Comparison of ENCODE assay signal across 31 cellular contexts in genomic region chrY:13312966-13313365, GRCh38.
"Had no signal": no experiment of that assay in that cellular context is flagged by ENCODE, and none has a peak within 500 bp of the region (broad histone marks: within the 10 kb centered on the region; RNA-seq: fewer than 3 reads in every experiment).

No MANE protein-coding gene starts in this region.

- H3K4me1 Mint-ChIP-seq: endodermal cell had no signal

- H3K4me3 ChIP-seq: coronary artery, dorsolateral prefrontal cortex had no signal

- H3K36me3 ChIP-seq: brain microvascular endothelial cell, WERI-Rb-1 had no signal

- H3K27ac Mint-ChIP-seq: activated CD4-positive, alpha-beta memory T cell treated with anti-CD3 and anti-CD28 coated beads for 36 hours; activated CD4-positive, alpha-beta T cell treated with anti-CD3 and anti-CD28 coated beads for 36 hours; activated CD4-positive, alpha-beta T cell treated with anti-CD3 and anti-CD28 coated beads, Interleukin-2, amount 10 ng/mL, durations not matched to agents 24 days and 14 days; activated CD8-positive, alpha-beta T cell treated with anti-CD3 and anti-CD28 coated beads, Interleukin-2, amount 10 ng/mL, durations not matched to agents 7 days and 5 days; activated naive CD4-positive, alpha-beta T cell treated with anti-CD3 and anti-CD28 coated beads, Interleukin-2, amount 10 ng/mL, durations not matched to agents 7 days and 5 days; activated naive CD4-positive, alpha-beta T cell treated with anti-CD3 and anti-CD28 coated beads, Interleukin-2, amount 50 U/mL, for 72 hours; activated T-cell treated with anti-CD3 and anti-CD28 coated beads, Interleukin-2, amount 50 U/mL, for 24 hours; activated T-cell treated with anti-CD3 and anti-CD28 coated beads, Interleukin-2, amount 50 U/mL, for 72 hours; dendritic cell treated with granulocyte-macrophage colony-stimulating factor and Interleukin-4, amounts not matched to agents 40 ng/mL and 50 ng/mL, for 4 days; endodermal cell; T-helper 17 cell; T-helper 2 cell treated with Interferon-gamma antibody and Interleukin-4, amounts not matched to agents 5 μg/mL and 100 μg/mL, for 36 hours had no signal

- DNase-seq: activated CD4-positive, alpha-beta memory T cell treated with anti-CD3 and anti-CD28 coated beads for 36 hours; activated CD4-positive, alpha-beta T cell treated with anti-CD3 and anti-CD28 coated beads for 36 hours; activated CD4-positive, alpha-beta T cell treated with anti-CD3 and anti-CD28 coated beads, Interleukin-2, amount 10 ng/mL, durations not matched to agents 24 days and 14 days; activated CD4-positive, CD25-positive, alpha-beta regulatory T cell; activated CD4-positive, CD25-positive, alpha-beta regulatory T cell treated with anti-CD3 and anti-CD28 coated beads, Interleukin-2, amount 50 U/mL, for 72 hours; activated CD8-positive, alpha-beta memory T cell treated with anti-CD3 and anti-CD28 coated beads, Interleukin-2, amount 50 U/mL, for 48 hours; activated CD8-positive, alpha-beta T cell treated with anti-CD3 and anti-CD28 coated beads, Interleukin-2, amount 10 ng/mL, durations not matched to agents 7 days and 5 days; activated gamma-delta T cell; activated naive CD4-positive, alpha-beta T cell; activated naive CD4-positive, alpha-beta T cell treated with anti-CD3 and anti-CD28 coated beads, Interleukin-2, amount 10 ng/mL, durations not matched to agents 7 days and 5 days; activated T-cell treated with anti-CD3 and anti-CD28 coated beads for 4 hours; activated T-cell treated with anti-CD3 and anti-CD28 coated beads, Interleukin-2, amount 50 U/mL, for 24 hours; activated T-cell treated with anti-CD3 and anti-CD28 coated beads, Interleukin-2, amount 50 U/mL, for 72 hours; amniotic stem cell; anterior cingulate cortex; brain microvascular endothelial cell; dorsolateral prefrontal cortex; effector memory CD4-positive, alpha-beta T cell; endodermal cell; foreskin fibroblast; glutamatergic neuron; T-helper 1 cell; T-helper 17 cell; T1000; WERI-Rb-1 had no signal

- H3K27me3 ChIP-seq: brain microvascular endothelial cell, dorsolateral prefrontal cortex had no signal

- H3K9me3 Mint-ChIP-seq: activated CD4-positive, alpha-beta memory T cell treated with anti-CD3 and anti-CD28 coated beads for 36 hours; activated CD4-positive, alpha-beta T cell treated with anti-CD3 and anti-CD28 coated beads, Interleukin-2, amount 10 ng/mL, durations not matched to agents 24 days and 14 days; activated naive CD4-positive, alpha-beta T cell treated with anti-CD3 and anti-CD28 coated beads, Interleukin-2, amount 10 ng/mL, durations not matched to agents 7 days and 5 days; activated naive CD4-positive, alpha-beta T cell treated with anti-CD3 and anti-CD28 coated beads, Interleukin-2, amount 50 U/mL, for 72 hours; activated T-cell treated with anti-CD3 and anti-CD28 coated beads, Interleukin-2, amount 50 U/mL, for 24 hours; activated T-cell treated with anti-CD3 and anti-CD28 coated beads, Interleukin-2, amount 50 U/mL, for 72 hours; central memory CD8-positive, alpha-beta T cell; dendritic cell treated with granulocyte-macrophage colony-stimulating factor and Interleukin-4, amounts not matched to agents 40 ng/mL and 50 ng/mL, for 4 days; endodermal cell; T-helper 2 cell treated with Interferon-gamma antibody and Interleukin-4, amounts not matched to agents 5 μg/mL and 100 μg/mL, for 36 hours had no signal

- H3K27me3 Mint-ChIP-seq: activated CD4-positive, alpha-beta memory T cell treated with anti-CD3 and anti-CD28 coated beads for 36 hours; activated CD4-positive, alpha-beta T cell treated with anti-CD3 and anti-CD28 coated beads for 36 hours; activated CD4-positive, alpha-beta T cell treated with anti-CD3 and anti-CD28 coated beads, Interleukin-2, amount 10 ng/mL, durations not matched to agents 24 days and 14 days; activated naive CD4-positive, alpha-beta T cell treated with anti-CD3 and anti-CD28 coated beads, Interleukin-2, amount 10 ng/mL, durations not matched to agents 7 days and 5 days; activated T-cell treated with anti-CD3 and anti-CD28 coated beads, Interleukin-2, amount 50 U/mL, for 24 hours; central memory CD8-positive, alpha-beta T cell; dendritic cell treated with granulocyte-macrophage colony-stimulating factor and Interleukin-4, amounts not matched to agents 40 ng/mL and 50 ng/mL, for 4 days; T-helper 17 cell had no signal

- ATAC-seq: activated CD4-positive, alpha-beta T cell treated with anti-CD3 and anti-CD28 coated beads for 36 hours; activated CD8-positive, alpha-beta T cell treated with anti-CD3 and anti-CD28 coated beads, Interleukin-2, amount 10 ng/mL, durations not matched to agents 7 days and 5 days; activated naive CD4-positive, alpha-beta T cell treated with anti-CD3 and anti-CD28 coated beads, Interleukin-2, amount 50 U/mL, for 72 hours; activated T-cell treated with anti-CD3 and anti-CD28 coated beads, Interleukin-2, amount 50 U/mL, for 72 hours; esophagus mucosa; T-helper 17 cell had no signal

- H3K27ac ChIP-seq: brain microvascular endothelial cell, coronary artery, WERI-Rb-1 had no signal

- H3K4me3 Mint-ChIP-seq: activated CD4-positive, alpha-beta memory T cell treated with anti-CD3 and anti-CD28 coated beads for 36 hours; activated CD4-positive, alpha-beta T cell treated with anti-CD3 and anti-CD28 coated beads for 36 hours; activated CD4-positive, alpha-beta T cell treated with anti-CD3 and anti-CD28 coated beads, Interleukin-2, amount 10 ng/mL, durations not matched to agents 24 days and 14 days; activated CD8-positive, alpha-beta T cell treated with anti-CD3 and anti-CD28 coated beads, Interleukin-2, amount 10 ng/mL, durations not matched to agents 7 days and 5 days; activated naive CD4-positive, alpha-beta T cell treated with anti-CD3 and anti-CD28 coated beads, Interleukin-2, amount 10 ng/mL, durations not matched to agents 7 days and 5 days; activated T-cell treated with anti-CD3 and anti-CD28 coated beads, Interleukin-2, amount 50 U/mL, for 24 hours; activated T-cell treated with anti-CD3 and anti-CD28 coated beads, Interleukin-2, amount 50 U/mL, for 72 hours; central memory CD8-positive, alpha-beta T cell; dendritic cell treated with granulocyte-macrophage colony-stimulating factor and Interleukin-4, amounts not matched to agents 40 ng/mL and 50 ng/mL, for 4 days; endodermal cell; T-helper 17 cell; T-helper 2 cell treated with Interferon-gamma antibody and Interleukin-4, amounts not matched to agents 5 μg/mL and 100 μg/mL, for 36 hours had no signal
